In genomic region chr12:1845886-1846285, GRCh38 we compare ENCODE assay signal across 27 cellular contexts. TPM values are rescaled to one million over a fixed set of nuclear protein-coding genes. Genes with fewer than 3 reads are reported as not detected.
"Had no signal": no experiment of that assay in that cellular context is flagged by ENCODE, and none has a peak within 500 bp of the region (broad histone marks: within the 10 kb centered on the region; RNA-seq: fewer than 3 reads in every experiment).

No MANE protein-coding gene starts in this region.

- H3K4me3 Mint-ChIP-seq: endodermal cell; naive thymus-derived CD8-positive, alpha-beta T cell; stimulated activated effector memory CD8-positive, alpha-beta T cell treated with anti-CD3 and anti-CD28 coated beads, Interleukin-12 subunit alpha, Interleukin-12 subunit beta, amount 100 ng/mL, for 72 hours; type B pancreatic cell had no signal

- ATAC-seq: esophagus mucosa; gastrocnemius medialis; left ventricle myocardium superior; naive thymus-derived CD8-positive, alpha-beta T cell; sciatic nerve; stimulated activated effector memory CD8-positive, alpha-beta T cell treated with anti-CD3 and anti-CD28 coated beads, Interleukin-12 subunit alpha, Interleukin-12 subunit beta, amount 100 ng/mL, for 72 hours had no signal

- H3K9me3 ChIP-seq: gastrocnemius medialis, lower lobe of right lung, prostate gland, right atrium auricular region, stomach, thyroid gland had no signal

- DNase-seq: dorsolateral prefrontal cortex; effector CD4-positive, alpha-beta T cell; foreskin fibroblast; left ventricle myocardium superior; stimulated activated CD4-positive, alpha-beta T cell treated with anti-CD3 and anti-CD28 coated beads, Interleukin-2, amount 100 ng/mL, for 24 hours; stimulated activated CD4-positive, alpha-beta T cell treated with anti-CD3 and anti-CD28 coated beads, Interleukin-4, amount 100 ng/mL, for 24 hours; stimulated activated naive CD4-positive, alpha-beta T cell treated with Interleukin-2 at 50 U/mL for 16 hours; stomach; thyroid gland had no signal

- H3K27me3 ChIP-seq: dorsolateral prefrontal cortex, right atrium auricular region, thyroid gland had no signal

- H3K36me3 ChIP-seq: gastrocnemius medialis, lower lobe of right lung, prostate gland, right atrium auricular region, stomach, thyroid gland had no signal

- H3K27ac ChIP-seq: epithelial cell of prostate, gastrocnemius medialis, lower lobe of right lung, prostate gland, right atrium auricular region, stomach, thyroid gland had no signal

- H3K27ac Mint-ChIP-seq: endodermal cell; stimulated activated effector memory CD8-positive, alpha-beta T cell treated with anti-CD3 and anti-CD28 coated beads, Interleukin-12 subunit alpha, Interleukin-12 subunit beta, amount 100 ng/mL, for 72 hours; type B pancreatic cell had no signal

- H3K4me1 ChIP-seq: gastrocnemius medialis, lower lobe of right lung, prostate gland, right atrium auricular region, stomach, thyroid gland had no signal

- H3K36me3 Mint-ChIP-seq: naive thymus-derived CD8-positive, alpha-beta T cell; stimulated activated effector memory CD8-positive, alpha-beta T cell treated with anti-CD3 and anti-CD28 coated beads, Interleukin-12 subunit alpha, Interleukin-12 subunit beta, amount 100 ng/mL, for 72 hours; type B pancreatic cell had no signal

- H3K4me3 ChIP-seq: dorsolateral prefrontal cortex, gastrocnemius medialis, lower lobe of right lung, prostate gland, right atrium auricular region, stomach, thyroid gland had no signal

- H3K9me3 Mint-ChIP-seq: endodermal cell; naive thymus-derived CD8-positive, alpha-beta T cell; stimulated activated effector memory CD8-positive, alpha-beta T cell treated with anti-CD3 and anti-CD28 coated beads, Interleukin-12 subunit alpha, Interleukin-12 subunit beta, amount 100 ng/mL, for 72 hours; type B pancreatic cell had no signal

RNA-seq across cellular contexts. Expression of gene LRTM2, which starts 25.5 kb away (rescaled TPM):
- total RNA-seq: esophagus mucosa, gastrocnemius medialis, glomerular endothelial cell, left ventricle myocardium superior, lower lobe of right lung, mesenteric fat pad, osteocyte, prostate gland, right atrium auricular region, sciatic nerve, skeletal muscle tissue, stomach, subcutaneous adipose tissue, thyroid gland, urinary bladder had no signal
- polyA plus RNA-seq: keratinocyte; naive thymus-derived CD8-positive, alpha-beta T cell; urinary bladder had no signal
